In the genomic region with DNA sequence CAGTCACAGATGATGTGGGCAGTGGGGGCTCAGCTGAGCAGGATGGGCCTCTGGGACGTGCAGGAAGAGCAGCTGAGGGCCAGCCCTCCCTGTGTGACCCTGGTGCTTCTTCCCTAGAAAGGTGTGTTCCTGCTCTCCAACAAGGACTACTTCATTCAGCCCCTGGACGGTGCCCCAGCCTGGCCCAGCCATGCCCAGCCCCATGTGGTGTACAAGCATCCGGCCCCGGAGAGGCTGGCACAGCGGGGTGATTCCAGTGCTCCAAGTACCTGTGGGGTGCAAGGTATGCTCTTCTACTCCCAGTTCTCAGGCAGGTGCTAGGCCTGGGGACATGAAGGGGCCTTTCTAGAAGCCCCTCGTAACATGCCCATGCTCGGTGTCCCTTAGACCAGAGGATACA, we compare ENCODE assay signal across 1 cellular context.
TF ChIP-seq lines count a peak whose summit lies in the region.

No MANE protein-coding gene starts in this region.

TF ChIP-seq in IMR-90, 13 proteins besides CTCF, POLR2A, EP300 and RAD21:
- no peak for TF ChIP-seq MAZ (IDR thresholded peaks at IDR 0.05; ENCODE audit: borderline replicate concordance, low read depth, low read length)
- no peak for TF ChIP-seq RFX5 (IDR thresholded peaks at IDR 0.05; ENCODE audit: low read depth, low read length)
- TF ChIP-seq CEBPB (IDR thresholded peaks at IDR 0.05; ENCODE audit: low read depth, low read length): no peak
- TF ChIP-seq MAFK (IDR thresholded peaks at IDR 0.05; ENCODE audit: low read depth, low read length): no peak
- TF ChIP-seq, protein P1, sequence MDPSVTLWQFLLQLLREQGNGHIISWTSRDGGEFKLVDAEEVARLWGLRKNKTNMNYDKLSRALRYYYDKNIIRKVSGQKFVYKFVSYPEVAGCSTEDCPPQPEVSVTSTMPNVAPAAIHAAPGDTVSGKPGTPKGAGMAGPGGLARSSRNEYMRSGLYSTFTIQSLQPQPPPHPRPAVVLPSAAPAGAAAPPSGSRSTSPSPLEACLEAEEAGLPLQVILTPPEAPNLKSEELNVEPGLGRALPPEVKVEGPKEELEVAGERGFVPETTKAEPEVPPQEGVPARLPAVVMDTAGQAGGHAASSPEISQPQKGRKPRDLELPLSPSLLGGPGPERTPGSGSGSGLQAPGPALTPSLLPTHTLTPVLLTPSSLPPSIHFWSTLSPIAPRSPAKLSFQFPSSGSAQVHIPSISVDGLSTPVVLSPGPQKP (IDR thresholded peaks at IDR 0.05; ENCODE audit: borderline replicate concordance, low read depth, low read length): no peak
- no peak for TF ChIP-seq NFE2L2 (IDR thresholded peaks at IDR 0.05; ENCODE audit: low read depth, low read length)
- no peak for TF ChIP-seq RCOR1 (IDR thresholded peaks at IDR 0.05; ENCODE audit: insufficient replicate concordance, low read length)
- no peak for TF ChIP-seq FOS (IDR thresholded peaks at IDR 0.05; ENCODE audit: low read depth, low read length)
- no peak for TF ChIP-seq BHLHE40 (IDR thresholded peaks at IDR 0.05; ENCODE audit: low read depth, low read length)
- TF ChIP-seq, protein P2, sequence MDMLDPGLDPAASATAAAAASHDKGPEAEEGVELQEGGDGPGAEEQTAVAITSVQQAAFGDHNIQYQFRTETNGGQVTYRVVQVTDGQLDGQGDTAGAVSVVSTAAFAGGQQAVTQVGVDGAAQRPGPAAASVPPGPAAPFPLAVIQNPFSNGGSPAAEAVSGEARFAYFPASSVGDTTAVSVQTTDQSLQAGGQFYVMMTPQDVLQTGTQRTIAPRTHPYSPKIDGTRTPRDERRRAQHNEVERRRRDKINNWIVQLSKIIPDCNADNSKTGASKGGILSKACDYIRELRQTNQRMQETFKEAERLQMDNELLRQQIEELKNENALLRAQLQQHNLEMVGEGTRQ (IDR thresholded peaks at IDR 0.05; ENCODE audit: low read depth, low read length): no peak
- no peak for TF ChIP-seq MXI1 (IDR thresholded peaks at IDR 0.05; ENCODE audit: borderline replicate concordance, low read depth, low read length)
